ENCODE assay signal across 17 cellular contexts in the genomic region with DNA sequence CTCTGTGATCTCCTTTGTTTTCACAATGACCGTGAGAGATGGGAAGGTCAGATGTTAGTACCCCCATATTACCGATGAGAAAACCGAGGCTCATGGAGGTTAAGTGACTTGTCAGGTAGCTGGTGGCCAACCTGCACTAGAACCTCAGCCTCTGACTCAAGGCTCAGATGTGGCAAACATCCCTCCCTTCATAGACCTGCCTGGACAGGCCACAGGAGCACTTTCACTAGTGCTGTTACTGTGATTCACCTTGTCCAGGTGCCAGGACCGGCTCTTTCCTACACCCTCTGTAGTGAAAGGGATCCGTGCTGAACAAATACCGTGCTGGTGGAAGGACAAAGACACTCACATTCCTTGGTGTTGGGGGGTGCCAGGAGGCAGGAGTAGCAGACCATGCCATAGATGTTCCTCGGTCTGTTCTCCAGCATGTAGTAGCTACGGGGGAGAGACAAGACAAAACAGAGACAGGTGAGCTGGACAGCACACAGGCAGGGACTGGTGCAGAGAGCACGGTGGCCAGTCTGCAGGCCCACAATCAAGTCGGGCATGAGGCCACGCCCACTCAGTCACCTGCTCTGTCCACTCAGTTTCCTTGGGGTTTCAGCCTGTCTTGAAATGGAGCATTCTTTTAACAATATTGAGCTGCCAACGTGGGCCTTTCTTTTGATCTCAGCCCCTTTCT.
DNase-seq lines count a peak whose midpoint lies in the region; ATAC-seq, FAIRE-seq and TF ChIP-seq lines count a peak whose summit lies in the region.
"Had no signal": no experiment of that assay in that cellular context is flagged by ENCODE, and none has a peak within 500 bp of the region (broad histone marks: within the 10 kb centered on the region; RNA-seq: fewer than 3 reads in every experiment).

No MANE protein-coding gene starts in this region.

- 43 to 60% (median 48%) methylated on average over 11 to 12 of the region's 12 CpGs for WGBS in stomach, 5 donors

- no peaks in the 10 kb centered on the region for H3K27me3 ChIP-seq in RWPE2 (ENCODE audit: insufficient read depth, poor library complexity, severe bottlenecking)
- peaks cover 27% of the 10 kb centered on the region for H3K27me3 ChIP-seq in keratinocyte (ENCODE audit: control insufficient read depth, extremely low read depth, insufficient read depth, low read length)
- peaks cover 0 to 5% (median 0%) of the 10 kb centered on the region in 3 donors for H3K27me3 ChIP-seq in stomach
- H3K27me3 ChIP-seq: cardiac muscle cell, gastroesophageal sphincter had no signal

- H3K27ac ChIP-seq in RWPE2 (ENCODE audit: poor library complexity, severe bottlenecking) (peak overlapping the region; percentile 27), keratinocyte (ENCODE audit: control insufficient read depth, insufficient read depth, low read length) (peak overlapping the region; percentile 46), stomach (peak overlapping the region in 1 of 5 donors; percentile 20)
- H3K27ac ChIP-seq: A549, cardiac muscle cell, gastroesophageal sphincter, SK-N-MC had no signal

- TF ChIP-seq CTCF in RWPE2 (IDR thresholded peaks at IDR 0.05; ENCODE audit: poor library complexity, severe bottlenecking) = no peak
- TF ChIP-seq CTCF in keratinocyte (optimal IDR thresholded peaks at IDR 0.05 in 1 of 3, IDR thresholded peaks at IDR 0.05 in 1 of 3, conservative IDR thresholded peaks at IDR 0.05 in 1 of 3; ENCODE audit: extremely low read depth in 1 of 3, insufficient read depth in 2 of 3, low read length in 3 of 3) = no peak
- no peak for TF ChIP-seq CTCF in stomach (IDR thresholded peaks at IDR 0.05)

- POLR2A ChIA-PET in activated CD4-positive, alpha-beta T cell treated with anti-CD3 and anti-CD28 coated beads for 36 hours (lab: Charles Lee) = no interaction called here
- POLR2A ChIA-PET in activated CD4-positive, alpha-beta T cell treated with anti-CD3 and anti-CD28 coated beads, Interleukin-2, amount 10 ng/mL, durations not matched to agents 7 days and 5 days (lab: Charles Lee) = no interaction called here

- no peaks in the 10 kb centered on the region for H3K79me2 ChIP-seq in keratinocyte (ENCODE audit: control insufficient read depth, insufficient read depth, low read length)

- no peak overlapping the region for H3K9ac ChIP-seq in keratinocyte (ENCODE audit: control insufficient read depth, extremely low read depth, insufficient read depth, low read length)

- H3K9me3 Mint-ChIP-seq in activated CD4-positive, alpha-beta T cell treated with anti-CD3 and anti-CD28 coated beads for 36 hours (ENCODE audit: low read depth) = no peaks in the 10 kb centered on the region
- H3K9me3 Mint-ChIP-seq in activated CD4-positive, alpha-beta T cell treated with anti-CD3 and anti-CD28 coated beads, Interleukin-2, amount 10 ng/mL, durations not matched to agents 7 days and 5 days = no peaks in the 10 kb centered on the region
- H3K9me3 Mint-ChIP-seq: activated CD4-positive, alpha-beta T cell treated with anti-CD3 and anti-CD28 coated beads, Interleukin-2, amount 10 ng/mL, durations not matched to agents 24 days and 14 days; activated naive CD8-positive, alpha-beta T cell treated with anti-CD3 and anti-CD28 coated beads, Interleukin-2, amount 10 ng/mL, durations not matched to agents 7 days and 5 days; nephron had no signal

- peak overlapping the region; percentile 5 for H3K27ac Mint-ChIP-seq in activated CD4-positive, alpha-beta T cell treated with anti-CD3 and anti-CD28 coated beads for 36 hours
- H3K27ac Mint-ChIP-seq in activated CD4-positive, alpha-beta T cell treated with anti-CD3 and anti-CD28 coated beads, Interleukin-2, amount 10 ng/mL, durations not matched to agents 7 days and 5 days = no peak overlapping the region
- H3K27ac Mint-ChIP-seq: activated CD4-positive, alpha-beta T cell treated with anti-CD3 and anti-CD28 coated beads, Interleukin-2, amount 10 ng/mL, durations not matched to agents 24 days and 14 days; activated naive CD8-positive, alpha-beta T cell treated with anti-CD3 and anti-CD28 coated beads, Interleukin-2, amount 10 ng/mL, durations not matched to agents 7 days and 5 days; CD14-positive monocyte; nephron had no signal

- H3K4me1 ChIP-seq in RWPE2 (ENCODE audit: insufficient read depth, poor library complexity, severe bottlenecking) (peaks cover 22% of the 10 kb centered on the region), keratinocyte (ENCODE audit: control insufficient read depth, extremely low read depth, insufficient read depth, low read length) (peaks cover 29% of the 10 kb centered on the region), stomach (peaks cover 0 to 30% (median 16%) of the 10 kb centered on the region in 4 donors)
- H3K4me1 ChIP-seq: A549 had no signal

- H3K36me3 ChIP-seq in RWPE2 (ENCODE audit: low read depth) (no peaks in the 10 kb centered on the region), keratinocyte (ENCODE audit: control insufficient read depth in 2 of 2, extremely low read depth in 1 of 2, insufficient read depth in 2 of 2, low read length in 2 of 2) (no peaks in the 10 kb centered on the region), stomach (no peaks in the 10 kb centered on the region)
- H3K36me3 ChIP-seq: cardiac muscle cell, gastroesophageal sphincter had no signal

- TF ChIP-seq POLR2A in stomach (IDR thresholded peaks at IDR 0.05) = no peak

- no peak overlapping the region for H3K4me3 Mint-ChIP-seq in activated CD4-positive, alpha-beta T cell treated with anti-CD3 and anti-CD28 coated beads for 36 hours
- H3K4me3 Mint-ChIP-seq in activated CD4-positive, alpha-beta T cell treated with anti-CD3 and anti-CD28 coated beads, Interleukin-2, amount 10 ng/mL, durations not matched to agents 7 days and 5 days = no peak overlapping the region
- H3K4me3 Mint-ChIP-seq: activated CD4-positive, alpha-beta T cell treated with anti-CD3 and anti-CD28 coated beads, Interleukin-2, amount 10 ng/mL, durations not matched to agents 24 days and 14 days; activated naive CD8-positive, alpha-beta T cell treated with anti-CD3 and anti-CD28 coated beads, Interleukin-2, amount 10 ng/mL, durations not matched to agents 7 days and 5 days; CD14-positive monocyte; nephron had no signal

- no peak for TF ChIP-seq EP300 in stomach (IDR thresholded peaks at IDR 0.05)

- intact Hi-C loops in activated CD4-positive, alpha-beta T cell treated with anti-CD3 and anti-CD28 coated beads for 36 hours (cut with DNase I, micrococcal nuclease) = no loop called here
- intact Hi-C loops in stomach (cut with DNase I; ENCODE audit: low total_unique reads) = no loop called here

- ATAC-seq in activated CD4-positive, alpha-beta T cell treated with anti-CD3 and anti-CD28 coated beads for 36 hours = no peak
- peak; percentile 89 for ATAC-seq in RWPE2 (ENCODE audit: low read depth)
- ATAC-seq in HG02885 (IDR thresholded peaks at IDR 0.05; ENCODE audit: poor library complexity, unreplicated experiment) = no peak
- no peak for ATAC-seq in GM21576 (IDR thresholded peaks at IDR 0.05; ENCODE audit: unreplicated experiment)
- ATAC-seq: A549, gastroesophageal sphincter had no signal

- CTCF ChIA-PET in activated CD4-positive, alpha-beta T cell treated with anti-CD3 and anti-CD28 coated beads for 36 hours (lab: Charles Lee) = interaction anchor here (0.6 kb wide), 1 partner anchor 65 kb away, joined by 4 read pairs; a partner anchor contains a TSS
- CTCF ChIA-PET in activated CD4-positive, alpha-beta T cell treated with anti-CD3 and anti-CD28 coated beads, Interleukin-2, amount 10 ng/mL, durations not matched to agents 7 days and 5 days (lab: Charles Lee) = interaction anchor here (1.0 to 1.1 kb wide), 2 partner anchors 8 to 11 kb away, joined by 3 read pairs; no protein-coding TSS in a partner anchor

- H3K36me3 Mint-ChIP-seq in activated CD4-positive, alpha-beta T cell treated with anti-CD3 and anti-CD28 coated beads for 36 hours (ENCODE audit: low read depth) = no peaks in the 10 kb centered on the region
- H3K36me3 Mint-ChIP-seq in activated CD4-positive, alpha-beta T cell treated with anti-CD3 and anti-CD28 coated beads, Interleukin-2, amount 10 ng/mL, durations not matched to agents 7 days and 5 days (ENCODE audit: low read depth) = no peaks in the 10 kb centered on the region
- H3K36me3 Mint-ChIP-seq: activated naive CD8-positive, alpha-beta T cell treated with anti-CD3 and anti-CD28 coated beads, Interleukin-2, amount 10 ng/mL, durations not matched to agents 7 days and 5 days; CD14-positive monocyte had no signal

- H4K20me1 ChIP-seq in keratinocyte (ENCODE audit: control insufficient read depth, extremely low read depth, insufficient read depth, low read length) = peaks cover 13% of the 10 kb centered on the region

- H3K4me1 Mint-ChIP-seq in activated CD4-positive, alpha-beta T cell treated with anti-CD3 and anti-CD28 coated beads for 36 hours = no peaks in the 10 kb centered on the region
- no peaks in the 10 kb centered on the region for H3K4me1 Mint-ChIP-seq in activated CD4-positive, alpha-beta T cell treated with anti-CD3 and anti-CD28 coated beads, Interleukin-2, amount 10 ng/mL, durations not matched to agents 7 days and 5 days
- H3K4me1 Mint-ChIP-seq: activated CD4-positive, alpha-beta T cell treated with anti-CD3 and anti-CD28 coated beads, Interleukin-2, amount 10 ng/mL, durations not matched to agents 24 days and 14 days; activated naive CD8-positive, alpha-beta T cell treated with anti-CD3 and anti-CD28 coated beads, Interleukin-2, amount 10 ng/mL, durations not matched to agents 7 days and 5 days; CD14-positive monocyte had no signal

- H2AFZ ChIP-seq in keratinocyte (ENCODE audit: control insufficient read depth, low read length) = no peak overlapping the region

- no peak overlapping the region for H3K4me3 ChIP-seq in RWPE2 (ENCODE audit: severe bottlenecking)
- no peak overlapping the region for H3K4me3 ChIP-seq in keratinocyte (ENCODE audit: control insufficient read depth in 2 of 3, extremely low read depth in 1 of 3, insufficient read depth in 2 of 3, low read depth in 1 of 3, low read length in 3 of 3)
- no peak overlapping the region for H3K4me3 ChIP-seq in stomach
- H3K4me3 ChIP-seq: A549, cardiac muscle cell, gastroesophageal sphincter, SK-N-MC had no signal

- H3K27me3 Mint-ChIP-seq in activated CD4-positive, alpha-beta T cell treated with anti-CD3 and anti-CD28 coated beads for 36 hours = no peaks in the 10 kb centered on the region
- H3K27me3 Mint-ChIP-seq in activated CD4-positive, alpha-beta T cell treated with anti-CD3 and anti-CD28 coated beads, Interleukin-2, amount 10 ng/mL, durations not matched to agents 7 days and 5 days = no peaks in the 10 kb centered on the region
- H3K27me3 Mint-ChIP-seq: activated CD4-positive, alpha-beta T cell treated with anti-CD3 and anti-CD28 coated beads, Interleukin-2, amount 10 ng/mL, durations not matched to agents 24 days and 14 days; activated naive CD8-positive, alpha-beta T cell treated with anti-CD3 and anti-CD28 coated beads, Interleukin-2, amount 10 ng/mL, durations not matched to agents 7 days and 5 days had no signal

- FAIRE-seq in keratinocyte (lab: Jason Lieb, UNC) = peak; percentile 100
- FAIRE-seq: A549 had no signal

- H3K9me3 ChIP-seq in RWPE2 (ENCODE audit: severe bottlenecking) = no peaks in the 10 kb centered on the region
- H3K9me3 ChIP-seq in keratinocyte (ENCODE audit: control insufficient read depth, low read depth, low read length) = no peaks in the 10 kb centered on the region
- H3K9me3 ChIP-seq in stomach = no peaks in the 10 kb centered on the region
- H3K9me3 ChIP-seq: A549, gastroesophageal sphincter had no signal

- peak overlapping the region; percentile 61 for H3K4me2 ChIP-seq in keratinocyte (ENCODE audit: control insufficient read depth, extremely low read depth, insufficient read depth, low read depth, low read length)
- H3K4me2 ChIP-seq: A549 had no signal

- no peaks in the 10 kb centered on the region for H3K9me1 ChIP-seq in keratinocyte (ENCODE audit: control insufficient read depth, extremely low read depth, insufficient read depth, low read length)

- no peak for DNase-seq in activated CD4-positive, alpha-beta T cell treated with anti-CD3 and anti-CD28 coated beads for 36 hours
- no peak for DNase-seq in activated CD4-positive, alpha-beta T cell treated with anti-CD3 and anti-CD28 coated beads, Interleukin-2, amount 10 ng/mL, durations not matched to agents 7 days and 5 days
- DNase-seq in RWPE2 (ENCODE audit: low spot score) (peak; percentile 92), keratinocyte (ENCODE audit: low read depth, low spot score) (peak; percentile 95), stomach (peak; percentile 66), NK-92 (lab: John Stamatoyannopoulos, UW; ENCODE audit: unreplicated experiment) (no peak)
- DNase-seq: activated CD4-positive, alpha-beta T cell treated with anti-CD3 and anti-CD28 coated beads, Interleukin-2, amount 10 ng/mL, durations not matched to agents 24 days and 14 days; activated naive CD8-positive, alpha-beta T cell treated with anti-CD3 and anti-CD28 coated beads, Interleukin-2, amount 10 ng/mL, durations not matched to agents 7 days and 5 days; NCI-H446 treated with DMSO at 0.1 percent for 48 hours had no signal

- dilution Hi-C loops in keratinocyte (cut with MboI; ENCODE audit: extremely low pct_ligation_motif_present, low sequenced_read_pairs) = no loop called here

Comparison
In these comparisons a context has a peak if more than half of its experiments do, and no peak if none do; other contexts are left out.
1. DNase-seq: peak in RWPE2 (single experiment), keratinocyte (single experiment) and stomach (single experiment); none in activated CD4-positive, alpha-beta T cell treated with anti-CD3 and anti-CD28 coated beads for 36 hours (single experiment), activated CD4-positive, alpha-beta T cell treated with anti-CD3 and anti-CD28 coated beads, Interleukin-2, amount 10 ng/mL, durations not matched to agents 7 days and 5 days (single experiment) and NK-92 (single experiment).